21 cellular contexts compared by ENCODE assay signal in genomic region chr15:38650384-38650783, GRCh38.
DNase-seq lines count a peak whose midpoint lies in the region; ATAC-seq and TF ChIP-seq lines count a peak whose summit lies in the region.
"Had no signal": no experiment of that assay in that cellular context is flagged by ENCODE, and none has a peak within 500 bp of the region (broad histone marks: within the 10 kb centered on the region; RNA-seq: fewer than 3 reads in every experiment).

No MANE protein-coding gene starts in this region.

- H3K4me1 Mint-ChIP-seq in activated T-cell treated with anti-CD3 and anti-CD28 coated beads, Interleukin-2, amount 50 U/mL, for 24 hours (ENCODE audit: low read depth) = peaks cover 83% of the 10 kb centered on the region
- H3K4me1 Mint-ChIP-seq in stimulated activated memory B cell treated with anti-CD40 and anti-IgM and Interleukin-4, amounts not matched to agents 10 μg/mL and 1 μg/mL and 100 μg/mL, for 72 hours = peaks cover 43% of the 10 kb centered on the region
- H3K4me1 Mint-ChIP-seq: brain had no signal

- no peak overlapping the region for H3K4me3 Mint-ChIP-seq in activated T-cell treated with anti-CD3 and anti-CD28 coated beads, Interleukin-2, amount 50 U/mL, for 24 hours
- no peak overlapping the region for H3K4me3 Mint-ChIP-seq in stimulated activated memory B cell treated with anti-CD40 and anti-IgM and Interleukin-4, amounts not matched to agents 10 μg/mL and 1 μg/mL and 100 μg/mL, for 72 hours
- H3K4me3 Mint-ChIP-seq: brain had no signal

- H3F3A ChIP-seq in SU-DHL-6 (ENCODE audit: insufficient read depth) = peaks cover 9% of the 10 kb centered on the region

- no peaks in the 10 kb centered on the region for H3K36me3 Mint-ChIP-seq in activated T-cell treated with anti-CD3 and anti-CD28 coated beads, Interleukin-2, amount 50 U/mL, for 24 hours (ENCODE audit: low read depth)
- no peaks in the 10 kb centered on the region for H3K36me3 Mint-ChIP-seq in stimulated activated memory B cell treated with anti-CD40 and anti-IgM and Interleukin-4, amounts not matched to agents 10 μg/mL and 1 μg/mL and 100 μg/mL, for 72 hours
- H3K36me3 Mint-ChIP-seq: brain had no signal

- H3K27ac Mint-ChIP-seq in activated T-cell treated with anti-CD3 and anti-CD28 coated beads, Interleukin-2, amount 50 U/mL, for 24 hours = peak overlapping the region; percentile 91
- H3K27ac Mint-ChIP-seq in stimulated activated memory B cell treated with anti-CD40 and anti-IgM and Interleukin-4, amounts not matched to agents 10 μg/mL and 1 μg/mL and 100 μg/mL, for 72 hours = peak overlapping the region; percentile 64
- H3K27ac Mint-ChIP-seq: brain had no signal

- H3K27ac ChIP-seq in SU-DHL-6 (ENCODE audit: low read depth, low read length) = peak overlapping the region; percentile 97
- H3K27ac ChIP-seq in effector memory CD4-positive, alpha-beta T cell (ENCODE audit: insufficient read depth, low read length, poor library complexity, severe bottlenecking) = peak overlapping the region; percentile 76
- H3K27ac ChIP-seq: SJCRH30 had no signal

- H2AFZ ChIP-seq in SU-DHL-6 (ENCODE audit: low read depth, low read length, severe bottlenecking) = no peak overlapping the region

- no peaks in the 10 kb centered on the region for H3K36me3 ChIP-seq in SU-DHL-6 (ENCODE audit: low read length)
- H3K36me3 ChIP-seq in effector memory CD4-positive, alpha-beta T cell (ENCODE audit: control insufficient read depth, insufficient read depth, low read length) = no peaks in the 10 kb centered on the region
- H3K36me3 ChIP-seq: heart right ventricle, SJCRH30 had no signal

- TF ChIP-seq CTCF in SU-DHL-6 (IDR thresholded peaks at IDR 0.05; ENCODE audit: insufficient read depth, low read length, poor library complexity, severe bottlenecking) = no peak

- H3K9me2 ChIP-seq in SU-DHL-6 (replicated peaks; ENCODE audit: insufficient read depth, low read length) = no peaks in the 10 kb centered on the region

- no peaks in the 10 kb centered on the region for H3K79me2 ChIP-seq in SU-DHL-6 (ENCODE audit: insufficient read depth, low read length)

- peak overlapping the region; percentile 79 for H3K4me2 ChIP-seq in SU-DHL-6 (ENCODE audit: low read depth, low read length, poor library complexity, severe bottlenecking)

- H4K20me1 ChIP-seq in SU-DHL-6 (ENCODE audit: low read depth, low read length) = no peaks in the 10 kb centered on the region

- no peak for DNase-seq in activated T-cell treated with anti-CD3 and anti-CD28 coated beads, Interleukin-2, amount 50 U/mL, for 24 hours
- DNase-seq in activated T-cell treated with anti-CD3 and anti-CD28 coated beads for 4 hours = no peak
- DNase-seq in effector memory CD4-positive, alpha-beta T cell = no peak
- DNase-seq in COR-L47 (lab: John Stamatoyannopoulos, UW) = no peak
- no peak for DNase-seq in NCI-H748 treated with DMSO at 0.1 percent for 48 hours (lab: John Stamatoyannopoulos, UW)
- DNase-seq: ACHN; activated CD4-positive, alpha-beta T cell treated with anti-CD3 and anti-CD28 coated beads, Interleukin-2, amount 50 U/mL, for 48 hours; activated gamma-delta T cell; heart right ventricle; mesenchymal stem cell; MM.1S; NCI-H2029; NCI-H524 treated with DMSO at 0.1 percent for 48 hours; right cardiac atrium; SJCRH30; substantia nigra had no signal

- H3K27me3 ChIP-seq in SU-DHL-6 (ENCODE audit: low read length) = no peaks in the 10 kb centered on the region
- no peaks in the 10 kb centered on the region for H3K27me3 ChIP-seq in effector memory CD4-positive, alpha-beta T cell (replicated peaks; ENCODE audit: control insufficient read depth, insufficient read depth, low read length, poor library complexity, severe bottlenecking)
- H3K27me3 ChIP-seq: SJCRH30 had no signal

- peaks cover 48% of the 10 kb centered on the region for H3K4me1 ChIP-seq in effector memory CD4-positive, alpha-beta T cell (ENCODE audit: control insufficient read depth, insufficient read depth, low read length, poor library complexity, severe bottlenecking)

- no peak overlapping the region for H3K4me3 ChIP-seq in SU-DHL-6 (ENCODE audit: insufficient read depth, low read length, poor library complexity, severe bottlenecking)
- no peak overlapping the region for H3K4me3 ChIP-seq in effector memory CD4-positive, alpha-beta T cell (ENCODE audit: insufficient read depth, low read depth, low read length, poor library complexity, severe bottlenecking)
- H3K4me3 ChIP-seq: heart right ventricle, SJCRH30 had no signal

- H3K27me3 Mint-ChIP-seq in activated T-cell treated with anti-CD3 and anti-CD28 coated beads, Interleukin-2, amount 50 U/mL, for 24 hours = no peaks in the 10 kb centered on the region
- no peaks in the 10 kb centered on the region for H3K27me3 Mint-ChIP-seq in stimulated activated memory B cell treated with anti-CD40 and anti-IgM and Interleukin-4, amounts not matched to agents 10 μg/mL and 1 μg/mL and 100 μg/mL, for 72 hours
- H3K27me3 Mint-ChIP-seq: brain had no signal

- 0 out of 2 replicates have a peak overlapping the region, but pooled peaks have one; percentile 2 for H3K9ac ChIP-seq in SU-DHL-6 (ENCODE audit: low read length)

- peaks cover 5% of the 10 kb centered on the region for H3K9me3 Mint-ChIP-seq in activated T-cell treated with anti-CD3 and anti-CD28 coated beads, Interleukin-2, amount 50 U/mL, for 24 hours
- no peaks in the 10 kb centered on the region for H3K9me3 Mint-ChIP-seq in stimulated activated memory B cell treated with anti-CD40 and anti-IgM and Interleukin-4, amounts not matched to agents 10 μg/mL and 1 μg/mL and 100 μg/mL, for 72 hours

- no peak for ATAC-seq in stimulated activated memory B cell treated with anti-CD40 and anti-IgM and Interleukin-4, amounts not matched to agents 10 μg/mL and 1 μg/mL and 100 μg/mL, for 72 hours
- no peak for ATAC-seq in GM21786 (IDR thresholded peaks at IDR 0.05; ENCODE audit: unreplicated experiment)
- ATAC-seq: HCT116, heart right ventricle, right cardiac atrium had no signal

- no peaks in the 10 kb centered on the region for H3K9me3 ChIP-seq in SU-DHL-6 (ENCODE audit: insufficient read depth, low read length)
- no peaks in the 10 kb centered on the region for H3K9me3 ChIP-seq in effector memory CD4-positive, alpha-beta T cell (ENCODE audit: control insufficient read depth, low read length)
- H3K9me3 ChIP-seq: SJCRH30 had no signal
